ENCODE assay signal across 2 cellular contexts in the genomic region with DNA sequence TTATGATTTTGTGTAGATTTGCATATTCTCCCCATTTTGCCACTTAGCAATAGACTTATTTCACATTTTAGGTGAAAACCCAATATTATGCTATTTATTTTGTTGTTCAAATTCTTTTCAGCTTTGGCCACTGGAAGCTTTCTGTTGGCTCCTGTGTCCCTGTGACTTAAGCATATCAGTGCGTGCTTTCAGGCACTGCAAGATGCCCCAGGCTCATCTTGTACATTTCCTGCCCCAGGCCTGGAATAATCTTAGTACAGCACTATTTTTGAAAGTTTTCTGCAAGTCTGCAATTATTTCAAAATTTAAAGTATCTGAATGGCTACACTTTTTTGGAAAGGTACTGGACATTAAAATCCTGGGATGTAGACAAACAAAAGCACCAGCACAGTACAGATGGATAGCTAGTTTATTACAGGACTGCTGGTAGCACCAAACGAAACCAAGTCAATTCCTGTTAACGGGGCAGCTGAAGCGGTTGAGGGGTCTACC.
TF ChIP-seq lines count a peak whose summit lies in the region.

No MANE protein-coding gene starts in this region.

TF ChIP-seq in A549, 52 proteins besides CTCF, POLR2A, EP300 and RAD21:
- TF ChIP-seq ATOH8 (CRISPR knock-in tag; IDR thresholded peaks at IDR 0.05; ENCODE audit: low read depth) (no peak), E2F6 (IDR thresholded peaks at IDR 0.05; ENCODE audit: borderline replicate concordance, low read depth) (no peak), BHLHE40 (IDR thresholded peaks at IDR 0.05; ENCODE audit: low read depth, low read length) (no peak), MAFK (IDR thresholded peaks at IDR 0.05; ENCODE audit: partially characterized antibody) (peak; percentile 83), FOSB (CRISPR knock-in tag; IDR thresholded peaks at IDR 0.05) (0 out of 2 replicates have a peak, but pooled peaks have one; percentile 56)
TF ChIP-seq in A549: peak in this region for 2.

TF ChIP-seq in HCT116, 20 proteins besides CTCF, POLR2A, EP300 and RAD21:
- no peak for TF ChIP-seq YY1 (IDR thresholded peaks at IDR 0.05; ENCODE audit: extremely low read depth, insufficient replicate concordance, low read depth, low read length)
- no peak for TF ChIP-seq TCF7L2 (IDR thresholded peaks at IDR 0.05; ENCODE audit: borderline replicate concordance, extremely low read depth, insufficient read depth, insufficient read length)
- TF ChIP-seq JUND (IDR thresholded peaks at IDR 0.05) = no peak
- TF ChIP-seq SP1 (IDR thresholded peaks at IDR 0.05; ENCODE audit: low read depth) = no peak
- TF ChIP-seq, protein P1, sequence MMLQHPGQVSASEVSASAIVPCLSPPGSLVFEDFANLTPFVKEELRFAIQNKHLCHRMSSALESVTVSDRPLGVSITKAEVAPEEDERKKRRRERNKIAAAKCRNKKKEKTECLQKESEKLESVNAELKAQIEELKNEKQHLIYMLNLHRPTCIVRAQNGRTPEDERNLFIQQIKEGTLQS (IDR thresholded peaks at IDR 0.05) = no peak
- TF ChIP-seq ZBTB33 (IDR thresholded peaks at IDR 0.05; ENCODE audit: extremely low read depth, insufficient replicate concordance, low read length) = no peak
- no peak for TF ChIP-seq FOSL1 (IDR thresholded peaks at IDR 0.05; ENCODE audit: low read depth)
- TF ChIP-seq CBX3 (IDR thresholded peaks at IDR 0.05; ENCODE audit: low read depth) = no peak
- TF ChIP-seq ZNF274 (IDR thresholded peaks at IDR 0.05; ENCODE audit: low read depth, low read length) = no peak
- TF ChIP-seq, protein P2, sequence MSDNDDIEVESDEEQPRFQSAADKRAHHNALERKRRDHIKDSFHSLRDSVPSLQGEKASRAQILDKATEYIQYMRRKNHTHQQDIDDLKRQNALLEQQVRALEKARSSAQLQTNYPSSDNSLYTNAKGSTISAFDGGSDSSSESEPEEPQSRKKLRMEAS (IDR thresholded peaks at IDR 0.05) = no peak
- no peak for TF ChIP-seq CEBPB (IDR thresholded peaks at IDR 0.05; ENCODE audit: low read depth)
- no peak for TF ChIP-seq POLR2AphosphoS5 (IDR thresholded peaks at IDR 0.05; ENCODE audit: low read depth, low read length)
- TF ChIP-seq EZH2 (IDR thresholded peaks at IDR 0.05) = no peak
- TF ChIP-seq, protein P3, sequence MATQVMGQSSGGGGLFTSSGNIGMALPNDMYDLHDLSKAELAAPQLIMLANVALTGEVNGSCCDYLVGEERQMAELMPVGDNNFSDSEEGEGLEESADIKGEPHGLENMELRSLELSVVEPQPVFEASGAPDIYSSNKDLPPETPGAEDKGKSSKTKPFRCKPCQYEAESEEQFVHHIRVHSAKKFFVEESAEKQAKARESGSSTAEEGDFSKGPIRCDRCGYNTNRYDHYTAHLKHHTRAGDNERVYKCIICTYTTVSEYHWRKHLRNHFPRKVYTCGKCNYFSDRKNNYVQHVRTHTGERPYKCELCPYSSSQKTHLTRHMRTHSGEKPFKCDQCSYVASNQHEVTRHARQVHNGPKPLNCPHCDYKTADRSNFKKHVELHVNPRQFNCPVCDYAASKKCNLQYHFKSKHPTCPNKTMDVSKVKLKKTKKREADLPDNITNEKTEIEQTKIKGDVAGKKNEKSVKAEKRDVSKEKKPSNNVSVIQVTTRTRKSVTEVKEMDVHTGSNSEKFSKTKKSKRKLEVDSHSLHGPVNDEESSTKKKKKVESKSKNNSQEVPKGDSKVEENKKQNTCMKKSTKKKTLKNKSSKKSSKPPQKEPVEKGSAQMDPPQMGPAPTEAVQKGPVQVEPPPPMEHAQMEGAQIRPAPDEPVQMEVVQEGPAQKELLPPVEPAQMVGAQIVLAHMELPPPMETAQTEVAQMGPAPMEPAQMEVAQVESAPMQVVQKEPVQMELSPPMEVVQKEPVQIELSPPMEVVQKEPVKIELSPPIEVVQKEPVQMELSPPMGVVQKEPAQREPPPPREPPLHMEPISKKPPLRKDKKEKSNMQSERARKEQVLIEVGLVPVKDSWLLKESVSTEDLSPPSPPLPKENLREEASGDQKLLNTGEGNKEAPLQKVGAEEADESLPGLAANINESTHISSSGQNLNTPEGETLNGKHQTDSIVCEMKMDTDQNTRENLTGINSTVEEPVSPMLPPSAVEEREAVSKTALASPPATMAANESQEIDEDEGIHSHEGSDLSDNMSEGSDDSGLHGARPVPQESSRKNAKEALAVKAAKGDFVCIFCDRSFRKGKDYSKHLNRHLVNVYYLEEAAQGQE (IDR thresholded peaks at IDR 0.05; ENCODE audit: low read depth) = no peak
TF ChIP-seq in HCT116: peak in this region for 0.
